ENCODE assay signal across 10 cellular contexts in the genomic region with DNA sequence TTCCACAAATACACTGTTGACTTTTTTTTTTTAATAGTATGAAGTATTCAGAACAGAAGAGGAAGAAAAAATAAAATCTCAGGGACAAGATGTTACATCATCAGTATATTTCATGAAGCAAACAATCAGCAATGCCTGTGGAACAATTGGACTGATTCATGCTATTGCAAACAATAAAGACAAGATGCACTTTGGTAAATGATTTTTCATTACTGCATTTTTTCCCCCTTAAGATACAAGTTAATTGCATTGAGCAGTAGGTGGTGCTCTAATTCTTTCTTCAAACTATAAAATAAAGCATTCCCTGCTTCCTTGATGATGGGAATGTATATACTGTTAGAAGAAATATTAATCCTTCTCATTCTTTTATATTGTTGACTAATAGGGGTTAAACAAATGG. TPM values are rescaled to one million over a fixed set of nuclear protein-coding genes. Genes with fewer than 3 reads are reported as not detected.
DNase-seq lines count a peak whose midpoint lies in the region; ATAC-seq and TF ChIP-seq lines count a peak whose summit lies in the region.
"Had no signal": no experiment of that assay in that cellular context is flagged by ENCODE, and none has a peak within 500 bp of the region (broad histone marks: within the 10 kb centered on the region; RNA-seq: fewer than 3 reads in every experiment).

No MANE protein-coding gene starts in this region.

- DNase-seq in ACHN (peak; percentile 44), GM12864 (ENCODE audit: low read depth) (no peak), RWPE1 (ENCODE audit: low spot score) (no peak), foreskin fibroblast (peak; percentile 50 to 78)
- no peak for DNase-seq in activated naive CD4-positive, alpha-beta T cell treated with anti-CD3 and anti-CD28 coated beads, Interleukin-2, amount 50 U/mL, for 72 hours (ENCODE audit: low spot score in 2 of 2)
- DNase-seq: mesendoderm had no signal

- in situ Hi-C loops in ACHN (cut with HindIII; ENCODE audit: low pct_ligation_motif_present, low pct_unique_long_range_greater_than_20kb, low sequenced_read_pairs) = no loop called here

- no peaks in the 10 kb centered on the region for H3K9me3 Mint-ChIP-seq in activated naive CD4-positive, alpha-beta T cell treated with anti-CD3 and anti-CD28 coated beads, Interleukin-2, amount 50 U/mL, for 72 hours

- ATAC-seq in GM21390 (IDR thresholded peaks at IDR 0.05; ENCODE audit: unreplicated experiment) = no peak
- ATAC-seq in GM19023 (IDR thresholded peaks at IDR 0.05; ENCODE audit: unreplicated experiment) = no peak
- ATAC-seq in activated naive CD4-positive, alpha-beta T cell treated with anti-CD3 and anti-CD28 coated beads, Interleukin-2, amount 50 U/mL, for 72 hours = no peak
- no peak for ATAC-seq in esophagus mucosa

- no peak overlapping the region for H3K27ac ChIP-seq in RWPE1
- H3K27ac ChIP-seq: SJCRH30 had no signal

- H3K27ac Mint-ChIP-seq in activated naive CD4-positive, alpha-beta T cell treated with anti-CD3 and anti-CD28 coated beads, Interleukin-2, amount 50 U/mL, for 72 hours = no peak overlapping the region

- H3K4me3 ChIP-seq in GM12864 (ENCODE audit: low read depth, low read length) (no peak overlapping the region), foreskin fibroblast (ENCODE audit: low read depth in 1 of 2, low read length in 2 of 2) (no peak overlapping the region)
- H3K4me3 ChIP-seq: SJCRH30 had no signal

- CTCF ChIA-PET in RWPE1 (lab: Yijun Ruan, JAX) = no interaction called here

- peaks cover 7 to 13% of the 10 kb centered on the region in 2 donors for H3K36me3 Mint-ChIP-seq in activated naive CD4-positive, alpha-beta T cell treated with anti-CD3 and anti-CD28 coated beads, Interleukin-2, amount 50 U/mL, for 72 hours

- POLR2A ChIA-PET in RWPE1 (lab: Yijun Ruan, JAX; ENCODE audit: low non-redundant PET) = no interaction called here

- peak; percentile 15 for TF ChIP-seq CTCF in GM12864 (IDR thresholded peaks at IDR 0.05; ENCODE audit: low read depth, low read length, missing control alignments)
- TF ChIP-seq CTCF in RWPE1 (conservative IDR thresholded peaks at IDR 0.05; ENCODE audit: low read depth) = peak; percentile 53
- peak; percentile 15 for TF ChIP-seq CTCF in foreskin fibroblast (IDR thresholded peaks at IDR 0.05; ENCODE audit: low read depth, low read length)

RNA-seq across cellular contexts. Expression of gene UCHL3, which starts 17.1 kb away (rescaled TPM):
- 10 to 100 TPM; 41.9 to 46.7 TPM for total RNA-seq in activated naive CD4-positive, alpha-beta T cell treated with anti-CD3 and anti-CD28 coated beads, Interleukin-2, amount 50 U/mL, for 72 hours
- 56.1 TPM for total RNA-seq in esophagus mucosa

RNA-seq across cellular contexts. Expression of gene COMMD6, which starts 29.0 kb away (rescaled TPM):
- total RNA-seq in activated naive CD4-positive, alpha-beta T cell treated with anti-CD3 and anti-CD28 coated beads, Interleukin-2, amount 50 U/mL, for 72 hours = 100 to 1,000 TPM; 103 to 129 TPM
- total RNA-seq in esophagus mucosa = 95.7 TPM

Comparison
In these comparisons a context has a peak if more than half of its experiments do, and no peak if none do; other contexts are left out.
1. DNase-seq: peak in ACHN (single experiment) and foreskin fibroblast (2 of 2); none in GM12864 (single experiment), RWPE1 (single experiment) and activated naive CD4-positive, alpha-beta T cell treated with anti-CD3 and anti-CD28 coated beads, Interleukin-2, amount 50 U/mL, for 72 hours (0 of 2).
2. Peak in every context shown above with its lines, with median percentiles within 50 percentile points of each other: CTCF ChIP-seq.